In genomic region chr1:246510147-246511030, GRCh38 we compare ENCODE assay signal across 26 cellular contexts. TPM values are rescaled to one million over a fixed set of nuclear protein-coding genes. Genes with fewer than 3 reads are reported as not detected.
A peak's percentile ranks its signal among the peaks of the same experiment; 100 is the strongest.
DNase-seq lines count a peak whose midpoint lies in the region; FAIRE-seq and TF ChIP-seq lines count a peak whose summit lies in the region.
"Had no signal": no experiment of that assay in that cellular context is flagged by ENCODE, and none has a peak within 500 bp of the region (broad histone marks: within the 10 kb centered on the region; RNA-seq: fewer than 3 reads in every experiment).

No MANE protein-coding gene starts in this region.

- peaks cover 19% of the 10 kb centered on the region for H3K9me3 Mint-ChIP-seq in endodermal cell
- H3K9me3 Mint-ChIP-seq in glutamatergic neuron (ENCODE audit: unreplicated experiment) = peaks cover 13% of the 10 kb centered on the region
- H3K9me3 Mint-ChIP-seq: CD4-positive, alpha-beta T cell had no signal

- peak overlapping the region; percentile 72 for H2BK120ac ChIP-seq in neuronal stem cell (ENCODE audit: low read depth, low read length)

- no peaks in the 10 kb centered on the region; the same call in 1 of the 2 replicates for H4K20me1 ChIP-seq in BLaER1

- H3K18ac ChIP-seq in neuronal stem cell (ENCODE audit: low read length) = peak overlapping the region; percentile 57

- H3K23ac ChIP-seq in neuronal stem cell (ENCODE audit: low read depth, low read length, poor library complexity) = no peak overlapping the region

- no peak overlapping the region for H2AK5ac ChIP-seq in neuronal stem cell (ENCODE audit: low read depth, low read length)

- no peak for TF ChIP-seq CTCF in endodermal cell (conservative IDR thresholded peaks at IDR 0.05)
- TF ChIP-seq CTCF in kidney (IDR thresholded peaks at IDR 0.05; ENCODE audit: borderline replicate concordance, extremely low read depth, insufficient read depth) = no peak
- TF ChIP-seq CTCF in glutamatergic neuron (IDR thresholded peaks at IDR 0.05; ENCODE audit: partially characterized antibody, unreplicated experiment) = no peak

- DNase-seq in endodermal cell (peak; percentile 43), kidney (peak; percentile 70), neuronal stem cell (ENCODE audit: low spot score) (no peak), DMS53 (lab: John Stamatoyannopoulos, UW) (no peak), glutamatergic neuron (no peak), T1000 (lab: John Stamatoyannopoulos, UW) (no peak), NCI-H748 treated with DMSO at 0.1 percent for 48 hours (lab: John Stamatoyannopoulos, UW) (no peak)
- DNase-seq: 8988T; ACHN; BE2C; Caco-2; Calu3; CD4-positive, alpha-beta T cell; CD8-positive, alpha-beta T cell; DMS79; DND-41; EL; GDM1 had no signal

- H3K4me1 Mint-ChIP-seq in endodermal cell (peaks cover 5% of the 10 kb centered on the region), glutamatergic neuron (ENCODE audit: low read depth, unreplicated experiment) (peaks cover 7% of the 10 kb centered on the region)

- H3K27me3 Mint-ChIP-seq in endodermal cell (ENCODE audit: insufficient read depth) (peaks cover 15% of the 10 kb centered on the region), glutamatergic neuron (ENCODE audit: unreplicated experiment) (peaks cover 18% of the 10 kb centered on the region)
- H3K27me3 Mint-ChIP-seq: CD4-positive, alpha-beta T cell had no signal

- H3K79me1 ChIP-seq in neuronal stem cell (ENCODE audit: low read depth, low read length) = no peaks in the 10 kb centered on the region

- no peaks in the 10 kb centered on the region for H3K36me3 ChIP-seq in BLaER1
- H3K36me3 ChIP-seq in endodermal cell (ENCODE audit: control insufficient read depth, insufficient read depth, low read length) = no peaks in the 10 kb centered on the region
- no peaks in the 10 kb centered on the region for H3K36me3 ChIP-seq in kidney (ENCODE audit: control insufficient read depth in 1 of 2, insufficient read depth in 2 of 2, low read length in 2 of 2)
- H3K36me3 ChIP-seq in neuronal stem cell (replicated peaks in 1 of 2; ENCODE audit: control insufficient read depth in 2 of 2, insufficient read depth in 2 of 2, low read length in 2 of 2) = no peaks in the 10 kb centered on the region

- H2AFZ ChIP-seq in neuronal stem cell (ENCODE audit: low read length) = no peak overlapping the region

- H3K9ac ChIP-seq in BLaER1 (no peak overlapping the region), endodermal cell (ENCODE audit: extremely low read depth, low read length, poor library complexity, severe bottlenecking) (no peak overlapping the region), kidney (ENCODE audit: low read length in 2 of 2) (no peak overlapping the region), neuronal stem cell (ENCODE audit: low read depth, low read length, poor library complexity) (no peak overlapping the region)
- H3K9ac ChIP-seq: BLaER1 treated with 17β-estradiol and CSF1 and Interleukin-3, amounts not matched to agents 10 nM and 100 nM had no signal

- H3K36me3 Mint-ChIP-seq in endodermal cell (ENCODE audit: low read depth) (no peaks in the 10 kb centered on the region), glutamatergic neuron (ENCODE audit: unreplicated experiment) (peaks cover 6% of the 10 kb centered on the region)

- H3K4me2 ChIP-seq in BLaER1 (no peak overlapping the region), neuronal stem cell (ENCODE audit: insufficient read depth, low read length, poor library complexity, severe bottlenecking) (no peak overlapping the region)
- H3K4me2 ChIP-seq: BLaER1 treated with 17β-estradiol and CSF1 and Interleukin-3, amounts not matched to agents 10 nM and 100 nM had no signal

- H3K27ac ChIP-seq in BLaER1 (0 out of 2 replicates have a peak overlapping the region, but pooled peaks have one; percentile 13), endodermal cell (ENCODE audit: low read depth, low read length) (no peak overlapping the region), kidney (ENCODE audit: low read depth in 2 of 2, low read length in 2 of 2) (no peak overlapping the region), neuronal stem cell (replicated peaks; ENCODE audit: low read length) (no peak overlapping the region)
- H3K27ac ChIP-seq: BLaER1 treated with 17β-estradiol and CSF1 and Interleukin-3, amounts not matched to agents 10 nM and 100 nM; C4-2B had no signal

- H4K8ac ChIP-seq in neuronal stem cell (ENCODE audit: low read depth, low read length) = no peak overlapping the region

- H4K91ac ChIP-seq in neuronal stem cell (ENCODE audit: low read depth, low read length, poor library complexity) = no peak overlapping the region

- H2BK12ac ChIP-seq in neuronal stem cell (ENCODE audit: low read length) = no peak overlapping the region

- peak overlapping the region; percentile 53 for H3K4ac ChIP-seq in neuronal stem cell (ENCODE audit: low read length)

- H3K4me1 ChIP-seq in BLaER1 (peaks cover 15% of the 10 kb centered on the region), endodermal cell (ENCODE audit: control insufficient read depth, insufficient read depth, low read length) (no peaks in the 10 kb centered on the region), kidney (ENCODE audit: control insufficient read depth in 1 of 2, insufficient read depth in 1 of 2, low read depth in 1 of 2, low read length in 2 of 2) (peaks cover 0 to 5% of the 10 kb centered on the region in 2 donors), neuronal stem cell (ENCODE audit: control insufficient read depth in 2 of 2, insufficient read depth in 1 of 2, low read depth in 1 of 2, low read length in 2 of 2) (peaks cover 0 to 4% of the 10 kb centered on the region in 2 donors)
- H3K4me1 ChIP-seq: BE2C had no signal

- H3K27me3 ChIP-seq in BLaER1 = no peaks in the 10 kb centered on the region
- H3K27me3 ChIP-seq in endodermal cell (ENCODE audit: control insufficient read depth, insufficient read depth, low read length, poor library complexity, severe bottlenecking) = no peaks in the 10 kb centered on the region
- no peaks in the 10 kb centered on the region for H3K27me3 ChIP-seq in neuronal stem cell (ENCODE audit: control insufficient read depth in 3 of 3, insufficient read depth in 3 of 3, low read depth in 1 of 3, low read length in 3 of 3)
- H3K27me3 ChIP-seq: BE2C; BLaER1 treated with 17β-estradiol and CSF1 and Interleukin-3, amounts not matched to agents 10 nM and 100 nM had no signal

- no peak overlapping the region for H2BK15ac ChIP-seq in neuronal stem cell (ENCODE audit: low read length)

- 81 to 90% methylated on average over 3 to 13 of the region's 13 CpGs for WGBS in endodermal cell (ENCODE audit: insufficient coverage in 1 of 2, insufficient read length in 1 of 2), 2 experiments
- no CpG with 5 or more reads among the region's 13 CpGs for WGBS in neuronal stem cell (ENCODE audit: extremely low coverage in 2 of 2, insufficient read length in 2 of 2, insufficient replicate concordance in 1 of 2), 2 donors

- no peak overlapping the region for H3K4me3 ChIP-seq in BLaER1
- no peak overlapping the region for H3K4me3 ChIP-seq in endodermal cell (ENCODE audit: low read length)
- no peak overlapping the region for H3K4me3 ChIP-seq in kidney (ENCODE audit: low read length in 2 of 2)
- no peak overlapping the region for H3K4me3 ChIP-seq in neuronal stem cell (ENCODE audit: low read length in 2 of 2)
- H3K4me3 ChIP-seq: BLaER1 treated with 17β-estradiol and CSF1 and Interleukin-3, amounts not matched to agents 10 nM and 100 nM; GM12878 had no signal

- H3K14ac ChIP-seq in neuronal stem cell (ENCODE audit: low read length) = no peak overlapping the region

- H3K27ac Mint-ChIP-seq in endodermal cell (no peak overlapping the region), glutamatergic neuron (ENCODE audit: unreplicated experiment) (no peak overlapping the region)
- H3K27ac Mint-ChIP-seq: CD4-positive, alpha-beta T cell; CD8-positive, alpha-beta T cell had no signal

- FAIRE-seq in kidney (lab: Jason Lieb, UNC) = no peak
- FAIRE-seq: A204.1, D721Med, GM12878, GM12892, GM18507 had no signal

- intact Hi-C loops in kidney (cut with DNase I) = no loop called here

- H3K4me3 Mint-ChIP-seq in endodermal cell (no peak overlapping the region), glutamatergic neuron (ENCODE audit: unreplicated experiment) (no peak overlapping the region)
- H3K4me3 Mint-ChIP-seq: CD4-positive, alpha-beta T cell; CD8-positive, alpha-beta T cell had no signal

- no peak overlapping the region for H2BK5ac ChIP-seq in neuronal stem cell (ENCODE audit: low read length)

- H3K9me3 ChIP-seq in BLaER1 (peaks cover 36% of the 10 kb centered on the region), endodermal cell (ENCODE audit: control insufficient read depth, low read length) (peaks cover 5% of the 10 kb centered on the region), kidney (ENCODE audit: control insufficient read depth in 1 of 2, low read length in 2 of 2) (peaks cover 2 to 7% of the 10 kb centered on the region in 2 donors), neuronal stem cell (replicated peaks in 1 of 2; ENCODE audit: control insufficient read depth in 2 of 2, insufficient read depth in 1 of 2, low read depth in 1 of 2, low read length in 2 of 2) (peaks cover 7 to 12% of the 10 kb centered on the region in 2 donors)

RNA-seq across cellular contexts. Expression of gene SMYD3, which starts 3.3 kb away (rescaled TPM):
- total RNA-seq in endodermal cell (10 to 100 TPM; 32.3 to 45.8 TPM), kidney (23.9 TPM), glutamatergic neuron (ENCODE audit: unreplicated experiment) (35.4 TPM)
- polyA plus RNA-seq in endodermal cell (2013, experiment 1 of 2) = 54.2 TPM
- polyA plus RNA-seq in endodermal cell (2013, experiment 2 of 2) = 60.3 TPM
- polyA plus RNA-seq in kidney (ENCODE audit: insufficient read depth, low read depth, low replicate concordance) = 23.3 TPM
- 41.7 TPM for polyA plus RNA-seq in neuronal stem cell (2013, experiment 1 of 2)
- 42.8 TPM for polyA plus RNA-seq in neuronal stem cell (2013, experiment 2 of 2)

RNA-seq across cellular contexts. Expression of gene TFB2M, which starts 55.7 kb away (rescaled TPM):
- total RNA-seq in endodermal cell (10 to 100 TPM; 13.2 to 13.7 TPM), kidney (10.8 TPM), glutamatergic neuron (ENCODE audit: unreplicated experiment) (6.5 TPM)
- 14.2 TPM for polyA plus RNA-seq in endodermal cell (2013, experiment 1 of 2)
- polyA plus RNA-seq in endodermal cell (2013, experiment 2 of 2) = 14.4 TPM
- 14.7 TPM for polyA plus RNA-seq in kidney (ENCODE audit: insufficient read depth, low read depth, low replicate concordance)
- 10.4 TPM for polyA plus RNA-seq in neuronal stem cell (2013, experiment 1 of 2)
- 10.6 TPM for polyA plus RNA-seq in neuronal stem cell (2013, experiment 2 of 2)

RNA-seq across cellular contexts. Expression of gene CNST, which starts 55.9 kb away (rescaled TPM):
- total RNA-seq in endodermal cell (10 to 100 TPM; 14.7 to 20.3 TPM), kidney (24.1 TPM), glutamatergic neuron (ENCODE audit: unreplicated experiment) (87.2 TPM)
- polyA plus RNA-seq in endodermal cell (2013, experiment 1 of 2) = 11.6 TPM
- polyA plus RNA-seq in endodermal cell (2013, experiment 2 of 2) = 12.0 TPM
- 5.6 TPM for polyA plus RNA-seq in kidney (ENCODE audit: insufficient read depth, low read depth, low replicate concordance)
- polyA plus RNA-seq in neuronal stem cell (2013, experiment 1 of 2) = 8.5 TPM
- 8.6 TPM for polyA plus RNA-seq in neuronal stem cell (2013, experiment 2 of 2)

Comparison
In these comparisons a context has a peak if more than half of its experiments do, and no peak if none do; other contexts are left out.
1. DNase-seq: peak in endodermal cell (single experiment) and kidney (single experiment); none in neuronal stem cell (single experiment), DMS53 (single experiment), glutamatergic neuron (single experiment), T1000 (single experiment) and NCI-H748 treated with DMSO at 0.1 percent for 48 hours (single experiment).